Comparison of ENCODE assay signal across 8 cellular contexts in genomic region chr11:12331239-12331874, GRCh38. TPM values are rescaled to one million over a fixed set of nuclear protein-coding genes. Genes with fewer than 3 reads are reported as not detected.
DNase-seq lines count a peak whose midpoint lies in the region; ATAC-seq lines count a peak whose summit lies in the region.

No MANE protein-coding gene starts in this region.

- no peak overlapping the region for H3K4me3 ChIP-seq in effector memory CD4-positive, alpha-beta T cell (ENCODE audit: insufficient read depth, low read depth, low read length, poor library complexity, severe bottlenecking)

- H3K9me3 Mint-ChIP-seq in activated CD4-positive, alpha-beta memory T cell treated with anti-CD3 and anti-CD28 coated beads for 36 hours = peaks cover 2% of the 10 kb centered on the region

- DNase-seq in CD1c-positive myeloid dendritic cell (ENCODE audit: extremely low spot score) (peak; percentile 65), NCI-H748 (lab: John Stamatoyannopoulos, UW; ENCODE audit: unreplicated experiment) (peak; percentile 97), medulla oblongata (ENCODE audit: extremely low spot score) (peak; percentile 95)
- peak; percentile 81 for DNase-seq in activated CD4-positive, alpha-beta memory T cell treated with anti-CD3 and anti-CD28 coated beads for 36 hours
- DNase-seq in effector memory CD4-positive, alpha-beta T cell = peak; percentile 39 to 64 (median 44)
- DNase-seq in stimulated activated CD8-positive, alpha-beta memory T cell treated with anti-CD3 and anti-CD28 coated beads, Interleukin-15, amount 100 ng/mL, for 1 hour (ENCODE audit: low read depth) = peak; percentile 47

- no peaks in the 10 kb centered on the region for H3K27me3 ChIP-seq in effector memory CD4-positive, alpha-beta T cell (replicated peaks; ENCODE audit: control insufficient read depth, insufficient read depth, low read length, poor library complexity, severe bottlenecking)

- no peak overlapping the region for H3K27ac Mint-ChIP-seq in activated CD4-positive, alpha-beta memory T cell treated with anti-CD3 and anti-CD28 coated beads for 36 hours

- H3K4me3 Mint-ChIP-seq in activated CD4-positive, alpha-beta memory T cell treated with anti-CD3 and anti-CD28 coated beads for 36 hours = no peak overlapping the region

- no peaks in the 10 kb centered on the region for H3K4me1 ChIP-seq in effector memory CD4-positive, alpha-beta T cell (ENCODE audit: control insufficient read depth, insufficient read depth, low read length, poor library complexity, severe bottlenecking)

- H3K4me1 Mint-ChIP-seq in activated CD4-positive, alpha-beta memory T cell treated with anti-CD3 and anti-CD28 coated beads for 36 hours (ENCODE audit: low read depth) = peaks cover 5% of the 10 kb centered on the region

- no peaks in the 10 kb centered on the region for H3K36me3 ChIP-seq in effector memory CD4-positive, alpha-beta T cell (ENCODE audit: control insufficient read depth, insufficient read depth, low read length)

- CTCF ChIA-PET in activated CD4-positive, alpha-beta memory T cell treated with anti-CD3 and anti-CD28 coated beads for 36 hours (lab: Charles Lee) = interaction anchor here (0.7 to 6.1 kb wide), 36 partner anchors 8 to 1054 kb away, joined by 3 to 112 read pairs (median 4); partner anchors contain the start of gene PARVA

- intact Hi-C loops in activated CD4-positive, alpha-beta memory T cell treated with anti-CD3 and anti-CD28 coated beads for 36 hours (cut with micrococcal nuclease) = loop anchor here (1.0 to 5.0 kb wide), 2 partner anchors 266 to 557 kb away; no protein-coding TSS in a partner anchor

- POLR2A ChIA-PET in activated CD4-positive, alpha-beta memory T cell treated with anti-CD3 and anti-CD28 coated beads for 36 hours (lab: Charles Lee) = no interaction called here

- no peaks in the 10 kb centered on the region for H3K36me3 Mint-ChIP-seq in activated CD4-positive, alpha-beta memory T cell treated with anti-CD3 and anti-CD28 coated beads for 36 hours

- H3K27ac ChIP-seq in effector memory CD4-positive, alpha-beta T cell (ENCODE audit: insufficient read depth, low read length, poor library complexity, severe bottlenecking) = no peak overlapping the region

- H3K27me3 Mint-ChIP-seq in activated CD4-positive, alpha-beta memory T cell treated with anti-CD3 and anti-CD28 coated beads for 36 hours = no peaks in the 10 kb centered on the region

- H3K9me3 ChIP-seq in effector memory CD4-positive, alpha-beta T cell (ENCODE audit: control insufficient read depth, low read length) = no peaks in the 10 kb centered on the region

- ATAC-seq in HG03442 (IDR thresholded peaks at IDR 0.05; ENCODE audit: unreplicated experiment) (peak; percentile 42), HG03571 (IDR thresholded peaks at IDR 0.05; ENCODE audit: unreplicated experiment) (no peak)

RNA-seq across cellular contexts. Expression of gene PARVA, which starts 46.0 kb away (rescaled TPM):
- under 1 TPM; 0.33 to 0.41 TPM for total RNA-seq in activated CD4-positive, alpha-beta memory T cell treated with anti-CD3 and anti-CD28 coated beads for 36 hours

Comparison
In these comparisons a context has a peak if more than half of its experiments do, and no peak if none do; other contexts are left out.
1. DNase-seq: peak in every context shown above with its lines; median percentile 97 in NCI-H748; 95 in medulla oblongata; 81 in activated CD4-positive, alpha-beta memory T cell treated with anti-CD3 and anti-CD28 coated beads for 36 hours; 65 in CD1c-positive myeloid dendritic cell; 47 in stimulated activated CD8-positive, alpha-beta memory T cell treated with anti-CD3 and anti-CD28 coated beads, Interleukin-15, amount 100 ng/mL, for 1 hour; 44 in effector memory CD4-positive, alpha-beta T cell.